ENCODE assay signal across 8 cellular contexts in genomic region chr11:61892085-61892370, GRCh38. TPM values are rescaled to one million over a fixed set of nuclear protein-coding genes. Genes with fewer than 3 reads are reported as not detected.
DNase-seq lines count a peak whose midpoint lies in the region; ATAC-seq and TF ChIP-seq lines count a peak whose summit lies in the region.

No MANE protein-coding gene starts in this region.

- H3K27me3 ChIP-seq in mesendoderm (ENCODE audit: insufficient read depth, low read length, poor library complexity), result no peaks in the 10 kb centered on the region

- H3K18ac ChIP-seq in mesendoderm (ENCODE audit: low read length), result no peak overlapping the region

- no peak overlapping the region for H2BK120ac ChIP-seq in mesendoderm (ENCODE audit: low read depth, low read length)

- H2BK5ac ChIP-seq in mesendoderm (ENCODE audit: low read length), result no peak overlapping the region

- TF ChIP-seq CTCF in astrocyte of the spinal cord (IDR thresholded peaks at IDR 0.05; ENCODE audit: low read depth, low read length), result peak; percentile 9
- TF ChIP-seq CTCF in GM13976 (IDR thresholded peaks at IDR 0.05; ENCODE audit: borderline replicate concordance, control extremely low read depth, extremely low read depth, insufficient read depth, missing control alignments), result no peak

- DNase-seq in NCI-H2107 treated with DMSO at 0.1 percent for 48 hours (lab: John Stamatoyannopoulos, UW; ENCODE audit: unreplicated experiment), result peak; percentile 16
- no peak for DNase-seq in NCI-H2107 (lab: John Stamatoyannopoulos, UW)
- DNase-seq in astrocyte of the spinal cord (ENCODE audit: low read depth, low spot score), result no peak
- DNase-seq in mesendoderm, result no peak
- DNase-seq in mucosa of gallbladder (ENCODE audit: low spot score), result no peak
- no peak for DNase-seq in GM13976 (ENCODE audit: low spot score)
- no peak for DNase-seq in Kasumi-1 (lab: John Stamatoyannopoulos, UW)

- no peak overlapping the region for H3K23ac ChIP-seq in mesendoderm (ENCODE audit: low read length)

- H3K79me2 ChIP-seq in mesendoderm (ENCODE audit: control insufficient read depth, insufficient read depth, low read length), result no peaks in the 10 kb centered on the region

- H2BK15ac ChIP-seq in mesendoderm (replicated peaks; ENCODE audit: low read depth), result no peak overlapping the region

- H3K56ac ChIP-seq in mesendoderm (ENCODE audit: low read length), result no peak overlapping the region

- WGBS in mesendoderm (ENCODE audit: extremely low coverage, insufficient coverage, low lambda C conversion rate), result no CpG with 5 or more reads among the region's 12 CpGs

- no peak overlapping the region for H3K4ac ChIP-seq in mesendoderm (ENCODE audit: low read depth, low read length)

- H4K5ac ChIP-seq in mesendoderm (ENCODE audit: low read length), result no peak overlapping the region

- H3K4me2 ChIP-seq in mesendoderm (ENCODE audit: low read length), result peak overlapping the region; percentile 50

- peak; percentile 46 for ATAC-seq in HG03432 (IDR thresholded peaks at IDR 0.05; ENCODE audit: unreplicated experiment)

- H3K79me1 ChIP-seq in mesendoderm (ENCODE audit: low read length), result no peaks in the 10 kb centered on the region

- no peak overlapping the region for H4K8ac ChIP-seq in mesendoderm (ENCODE audit: low read depth, low read length)

- no peaks in the 10 kb centered on the region for H3K36me3 ChIP-seq in mesendoderm (ENCODE audit: control insufficient read depth, insufficient read depth, low read length)

- peaks cover 3% of the 10 kb centered on the region for H3K4me1 ChIP-seq in mesendoderm (ENCODE audit: control insufficient read depth, low read depth, low read length)

- in situ Hi-C loops in astrocyte of the spinal cord (cut with HindIII; ENCODE audit: low sequenced_read_pairs) (no loop called here), GM13976 (cut with MboI; ENCODE audit: low sequenced_read_pairs, unreplicated experiment) (loop anchor here (10.0 kb wide), 1 partner anchor 213 kb away; no protein-coding TSS in a partner anchor)

- peak overlapping the region; percentile 19 for H3K9ac ChIP-seq in mesendoderm (ENCODE audit: low read length)

- H3K27ac ChIP-seq in mesendoderm (ENCODE audit: low read depth, low read length), result no peak overlapping the region

- H2AK5ac ChIP-seq in mesendoderm (ENCODE audit: low read length), result no peak overlapping the region

- H3K4me3 ChIP-seq in astrocyte of the spinal cord (ENCODE audit: low read depth, low read length), result peak overlapping the region; percentile 79
- H3K4me3 ChIP-seq in mesendoderm (ENCODE audit: low read length), result no peak overlapping the region

RNA-seq across cellular contexts. Expression of gene FADS3, which starts 0.7 kb away (rescaled TPM):
- 14.4 TPM for polyA plus RNA-seq in mesendoderm (2013, experiment 1 of 2)
- polyA plus RNA-seq in mesendoderm (2013, experiment 2 of 2), result 13.9 TPM
- total RNA-seq in mucosa of gallbladder, result 22.6 TPM

RNA-seq across cellular contexts. Expression of gene RAB3IL1, which starts 25.3 kb away (rescaled TPM):
- polyA plus RNA-seq in mesendoderm (2013, experiment 1 of 2), result 1.4 TPM
- 2.3 TPM for polyA plus RNA-seq in mesendoderm (2013, experiment 2 of 2)
- total RNA-seq in mucosa of gallbladder, result 12.1 TPM

RNA-seq across cellular contexts. Expression of gene BEST1, which starts 58.1 kb away (rescaled TPM):
- polyA plus RNA-seq in mesendoderm (2013, experiment 1 of 2), result 0.20 TPM
- polyA plus RNA-seq in mesendoderm (2013, experiment 2 of 2), result 0.28 TPM
- 2.8 TPM for total RNA-seq in mucosa of gallbladder
